Comparison of ENCODE assay signal across 21 cellular contexts in genomic region chr1:3685906-3686305, GRCh38. TPM values are rescaled to one million over a fixed set of nuclear protein-coding genes. Genes with fewer than 3 reads are reported as not detected.
"Had no signal": no experiment of that assay in that cellular context is flagged by ENCODE, and none has a peak within 500 bp of the region (broad histone marks: within the 10 kb centered on the region; RNA-seq: fewer than 3 reads in every experiment).

No MANE protein-coding gene starts in this region.

- H3K4me3 ChIP-seq: MG63 had no signal

- H3K9ac ChIP-seq: SK-N-SH had no signal

- DNase-seq: IMR-90, Karpas-422, KG1, MG63, NCI-H1092, NCI-H1417 treated with DMSO at 0.1 percent for 48 hours, NCI-H146, NCI-H1694 treated with DMSO at 0.1 percent for 48 hours, NCI-H1930, NCI-H2081, NCI-H2107, NCI-H345, NCI-H446 treated with DMSO at 0.1 percent for 48 hours, NCI-H510A treated with DMSO at 0.1 percent for 48 hours, NCI-H526, NCI-H82, RPMI8226, SHP77, SK-N-SH, SW 1271, T-cell had no signal

- H3K9me3 ChIP-seq: MG63, SK-N-SH had no signal

- H3K4me2 ChIP-seq: SK-N-SH had no signal

- H3K36me3 ChIP-seq: MG63 had no signal

- H3K27me3 ChIP-seq: MG63 had no signal

RNA-seq across cellular contexts. Expression of gene TP73, which starts 33.6 kb away (rescaled TPM):
- polyA plus RNA-seq: IMR-90 had no signal
